Comparison of ENCODE assay signal across 22 cellular contexts in genomic region chr13:19658192-19658591, GRCh38. TPM values are rescaled to one million over a fixed set of nuclear protein-coding genes. Genes with fewer than 3 reads are reported as not detected.
DNase-seq lines count a peak whose midpoint lies in the region; ATAC-seq and TF ChIP-seq lines count a peak whose summit lies in the region.
"Had no signal": no experiment of that assay in that cellular context is flagged by ENCODE, and none has a peak within 500 bp of the region (broad histone marks: within the 10 kb centered on the region; RNA-seq: fewer than 3 reads in every experiment).

No MANE protein-coding gene starts in this region.

- H3K9me3 Mint-ChIP-seq in activated naive CD4-positive, alpha-beta T cell treated with anti-CD3 and anti-CD28 coated beads, Interleukin-2, amount 50 U/mL, for 72 hours = no peaks in the 10 kb centered on the region
- no peaks in the 10 kb centered on the region for H3K9me3 Mint-ChIP-seq in stimulated activated naive B cell treated with anti-CD40 and anti-IgM and Interleukin-4, amounts not matched to agents 10 μg/mL and 1 μg/mL and 100 μg/mL, for 72 hours
- H3K9me3 Mint-ChIP-seq: natural killer cell had no signal

- ATAC-seq in activated naive CD4-positive, alpha-beta T cell treated with anti-CD3 and anti-CD28 coated beads, Interleukin-2, amount 50 U/mL, for 72 hours = no peak
- ATAC-seq in stimulated activated naive B cell treated with anti-CD40 and anti-IgM and Interleukin-4, amounts not matched to agents 10 μg/mL and 1 μg/mL and 100 μg/mL, for 72 hours (replicated peaks) = no peak
- ATAC-seq in GM18858 (IDR thresholded peaks at IDR 0.05; ENCODE audit: unreplicated experiment) (no peak), gastrocnemius medialis (no peak)
- ATAC-seq: A549, foreskin keratinocyte, left lobe of liver, natural killer cell had no signal

- no peak overlapping the region for H3K4me2 ChIP-seq in SK-N-SH
- H3K4me2 ChIP-seq: A549 had no signal

- no peak for TF ChIP-seq RAD21 in SK-N-SH (IDR thresholded peaks at IDR 0.05; ENCODE audit: low read length)

- H3K4me3 Mint-ChIP-seq in stimulated activated naive B cell treated with anti-CD40 and anti-IgM and Interleukin-4, amounts not matched to agents 10 μg/mL and 1 μg/mL and 100 μg/mL, for 72 hours = no peak overlapping the region
- H3K4me3 Mint-ChIP-seq: H9, natural killer cell had no signal

- H3K27ac Mint-ChIP-seq in activated naive CD4-positive, alpha-beta T cell treated with anti-CD3 and anti-CD28 coated beads, Interleukin-2, amount 50 U/mL, for 72 hours = peak overlapping the region; percentile 10 to 15
- H3K27ac Mint-ChIP-seq in stimulated activated naive B cell treated with anti-CD40 and anti-IgM and Interleukin-4, amounts not matched to agents 10 μg/mL and 1 μg/mL and 100 μg/mL, for 72 hours = peak overlapping the region; percentile 31
- H3K27ac Mint-ChIP-seq: H9 had no signal

- H3K9me2 ChIP-seq in SK-N-SH = no peaks in the 10 kb centered on the region

- WGBS in SK-N-SH (ENCODE audit: low lambda C conversion rate) = 53% methylated on average over 4 of the region's 4 CpGs

- intact Hi-C loops in gastrocnemius medialis (cut with DNase I; ENCODE audit: low total_unique reads) = no loop called here

- no peak overlapping the region for H3K4me3 ChIP-seq in SK-N-SH (ENCODE audit: low read depth in 2 of 2, low read length in 1 of 2)
- H3K4me3 ChIP-seq in fibroblast of mammary gland (ENCODE audit: control insufficient read depth, low read depth, low read length) = no peak overlapping the region
- no peak overlapping the region for H3K4me3 ChIP-seq in gastrocnemius medialis
- H3K4me3 ChIP-seq: A549 had no signal

- H3K9me3 ChIP-seq in SK-N-SH = no peaks in the 10 kb centered on the region
- H3K9me3 ChIP-seq in gastrocnemius medialis = no peaks in the 10 kb centered on the region
- H3K9me3 ChIP-seq: A549 had no signal

- H3K36me3 ChIP-seq in SK-N-SH (replicated peaks in 1 of 2; ENCODE audit: control insufficient read depth in 1 of 2, insufficient read depth in 2 of 2, low read length in 1 of 2) = peaks cover 16 to 41% of the 10 kb centered on the region in 2 experiments
- peaks cover 0 to 44% of the 10 kb centered on the region in 2 donors for H3K36me3 ChIP-seq in gastrocnemius medialis

- peak overlapping the region in 1 of 2 experiments; percentile 62; a peak in 2 of 4 replicates for H3K27ac ChIP-seq in SK-N-SH (ENCODE audit: low read depth in 2 of 2, low read length in 1 of 2)
- no peak overlapping the region for H3K27ac ChIP-seq in gastrocnemius medialis
- H3K27ac ChIP-seq: A549, foreskin keratinocyte, HL-60 had no signal

- in situ Hi-C loops in gastrocnemius medialis (cut with MboI; ENCODE audit: low sequenced_read_pairs in 4 of 4) = no loop called here

- no peak overlapping the region for H3K9ac ChIP-seq in SK-N-SH

- H3K27me3 Mint-ChIP-seq in stimulated activated naive B cell treated with anti-CD40 and anti-IgM and Interleukin-4, amounts not matched to agents 10 μg/mL and 1 μg/mL and 100 μg/mL, for 72 hours = no peaks in the 10 kb centered on the region

- DNase-seq in activated naive CD4-positive, alpha-beta T cell treated with anti-CD3 and anti-CD28 coated beads, Interleukin-2, amount 50 U/mL, for 72 hours (ENCODE audit: low spot score in 2 of 2) = no peak
- DNase-seq in activated naive CD4-positive, alpha-beta T cell treated with anti-CD3 and anti-CD28 coated beads, Interleukin-2, amount 50 U/mL, for 16 hours = no peak
- peak; percentile 70 for DNase-seq in SK-N-SH
- peak; percentile 43 for DNase-seq in fibroblast of mammary gland (ENCODE audit: low read depth)
- no peak for DNase-seq in stimulated activated naive B cell treated with anti-CD40 and anti-IgM and Interleukin-4, amounts not matched to agents 10 μg/mL and 1 μg/mL and 100 μg/mL, for 72 hours
- DNase-seq in NCI-H2171 (lab: John Stamatoyannopoulos, UW) = no peak
- DNase-seq in gastrocnemius medialis = no peak
- DNase-seq: aorta; DND-41; foreskin keratinocyte; H9; natural killer cell; NCI-H1105; NCI-H2081; NCI-H345; NCI-H748 treated with DMSO at 0.1 percent for 48 hours; small intestine; stimulated activated CD4-positive, alpha-beta T cell treated with anti-CD3 and anti-CD28 coated beads, Interleukin-1b, Interleukin-23, amount 100 ng/mL, for 48 hours had no signal

- POLR2A ChIA-PET in SK-N-SH (lab: Yijun Ruan, JAX) = no interaction called here

- no peaks in the 10 kb centered on the region for H3K79me2 ChIP-seq in SK-N-SH (ENCODE audit: insufficient read depth)

- H3K4me1 ChIP-seq in SK-N-SH (ENCODE audit: control insufficient read depth in 1 of 2, insufficient read depth in 2 of 2, low read depth in 1 of 2, low read length in 1 of 2) (peaks cover 0 to 11% of the 10 kb centered on the region in 2 experiments; a peak in 1 of 4 replicates), gastrocnemius medialis (no peaks in the 10 kb centered on the region)
- H3K4me1 ChIP-seq: A549, foreskin keratinocyte had no signal

- peaks cover 8 to 18% of the 10 kb centered on the region in 2 donors for H3K36me3 Mint-ChIP-seq in activated naive CD4-positive, alpha-beta T cell treated with anti-CD3 and anti-CD28 coated beads, Interleukin-2, amount 50 U/mL, for 72 hours
- H3K36me3 Mint-ChIP-seq in stimulated activated naive B cell treated with anti-CD40 and anti-IgM and Interleukin-4, amounts not matched to agents 10 μg/mL and 1 μg/mL and 100 μg/mL, for 72 hours = peaks cover 43 to 44% of the 10 kb centered on the region in 2 donors
- H3K36me3 Mint-ChIP-seq: natural killer cell had no signal

- TF ChIP-seq CTCF in SK-N-SH (IDR thresholded peaks at IDR 0.05) (no peak), fibroblast of mammary gland (conservative IDR thresholded peaks at IDR 0.05; ENCODE audit: control insufficient read depth, insufficient read depth, low read depth, low read length) (no peak), gastrocnemius medialis (IDR thresholded peaks at IDR 0.05 in 4 of 5, conservative IDR thresholded peaks at IDR 0.05 in 1 of 5) (no peak)

- CTCF ChIA-PET in SK-N-SH (lab: Yijun Ruan, JAX) = interaction anchor here (1.0 to 1.3 kb wide), 3 partner anchors 21 to 88 kb away, joined by 3 to 5 read pairs (median 3); no protein-coding TSS in a partner anchor

- no peak; a peak in 1 of 4 replicates for TF ChIP-seq EP300 in SK-N-SH (IDR thresholded peaks at IDR 0.05; ENCODE audit: borderline replicate concordance in 1 of 2, low read depth in 1 of 2, low read length in 1 of 2)

- H4K20me1 ChIP-seq in SK-N-SH (ENCODE audit: insufficient read depth) = no peaks in the 10 kb centered on the region

- peaks cover 3% of the 10 kb centered on the region for H3F3A ChIP-seq in SK-N-SH (replicated peaks; ENCODE audit: insufficient read depth)

- no peak overlapping the region for H2AFZ ChIP-seq in SK-N-SH (ENCODE audit: low read depth)

- TF ChIP-seq POLR2A in gastrocnemius medialis (IDR thresholded peaks at IDR 0.05) = no peak

- H3K27me3 ChIP-seq in SK-N-SH (ENCODE audit: insufficient read depth) (no peaks in the 10 kb centered on the region), gastrocnemius medialis (no peaks in the 10 kb centered on the region)
- H3K27me3 ChIP-seq: foreskin keratinocyte had no signal

- H3K4me1 Mint-ChIP-seq in stimulated activated naive B cell treated with anti-CD40 and anti-IgM and Interleukin-4, amounts not matched to agents 10 μg/mL and 1 μg/mL and 100 μg/mL, for 72 hours = peaks cover 0 to 2% of the 10 kb centered on the region in 2 donors
- H3K4me1 Mint-ChIP-seq: H9 had no signal

TF ChIP-seq in SK-N-SH, 30 proteins besides CTCF, POLR2A, EP300 and RAD21:
- TF ChIP-seq SIN3A (IDR thresholded peaks at IDR 0.05; ENCODE audit: borderline replicate concordance, low read depth, low read length) = no peak
- no peak for TF ChIP-seq RFX5 (IDR thresholded peaks at IDR 0.05; ENCODE audit: low read length)
- TF ChIP-seq GABPA (IDR thresholded peaks at IDR 0.05; ENCODE audit: low read depth) = no peak
- no peak for TF ChIP-seq MAX (IDR thresholded peaks at IDR 0.05; ENCODE audit: low read depth)
- TF ChIP-seq YY1 (IDR thresholded peaks at IDR 0.05; ENCODE audit: low read depth) = no peak
- TF ChIP-seq GATA2 (CRISPR knock-in tag; IDR thresholded peaks at IDR 0.05) = peak; percentile 84
- TF ChIP-seq FOXJ3 (CRISPR knock-in tag; IDR thresholded peaks at IDR 0.05) = no peak
- peak; percentile 48; the same call in 1 of the 2 replicates for TF ChIP-seq MXI1 (IDR thresholded peaks at IDR 0.05; ENCODE audit: low read depth, low read length)
TF ChIP-seq in SK-N-SH: peak in this region for 2.

RNA-seq across cellular contexts. Expression of gene MPHOSPH8, which starts 24.7 kb away (rescaled TPM):
- 10 to 100 TPM; 24.6 to 39.8 TPM for total RNA-seq in activated naive CD4-positive, alpha-beta T cell treated with anti-CD3 and anti-CD28 coated beads, Interleukin-2, amount 50 U/mL, for 72 hours
- polyA plus RNA-seq in SK-N-SH (2012; rRNA removed) = 11.1 and 13.0 TPM in 2 replicates
- 11.1 and 14.2 TPM in 2 replicates for polyA plus RNA-seq in SK-N-SH (2012; cell fraction: cytosol; rRNA removed)
- 12.2 and 25.5 TPM in 2 replicates for polyA plus RNA-seq in SK-N-SH (2012; cell fraction: nucleus; rRNA removed)
- total RNA-seq in gastrocnemius medialis = 10 to 100 TPM in 3 of 4 donors, 1 to 10 TPM in 1; 8.0 to 15.5 (median 13.4) TPM

Comparison
In these comparisons a context has a peak if more than half of its experiments do, and no peak if none do; other contexts are left out.
1. DNase-seq: peak in SK-N-SH (single experiment) and fibroblast of mammary gland (single experiment); none in activated naive CD4-positive, alpha-beta T cell treated with anti-CD3 and anti-CD28 coated beads, Interleukin-2, amount 50 U/mL, for 72 hours (0 of 2), activated naive CD4-positive, alpha-beta T cell treated with anti-CD3 and anti-CD28 coated beads, Interleukin-2, amount 50 U/mL, for 16 hours (single experiment), stimulated activated naive B cell treated with anti-CD40 and anti-IgM and Interleukin-4, amounts not matched to agents 10 μg/mL and 1 μg/mL and 100 μg/mL, for 72 hours (single experiment), NCI-H2171 (single experiment) and gastrocnemius medialis (0 of 2).